ENCODE assay signal across 29 cellular contexts in genomic region chr14:99138999-99139865, GRCh38.
"Had no signal": no experiment of that assay in that cellular context is flagged by ENCODE, and none has a peak within 500 bp of the region (broad histone marks: within the 10 kb centered on the region; RNA-seq: fewer than 3 reads in every experiment).

No MANE protein-coding gene starts in this region.

- H3K4me3 Mint-ChIP-seq: activated CD4-positive, alpha-beta memory T cell treated with anti-CD3 and anti-CD28 coated beads for 36 hours; activated naive CD4-positive, alpha-beta T cell treated with anti-CD3 and anti-CD28 coated beads for 36 hours; activated T-cell treated with anti-CD3 and anti-CD28 coated beads, Interleukin-2, amount 50 U/mL, for 72 hours; effector memory CD8-positive, alpha-beta T cell; immature natural killer cell; mesothelial cell of epicardium; naive B cell; neural crest cell; stimulated activated memory B cell treated with anti-CD40 and anti-IgM and Interleukin-4, amounts not matched to agents 10 μg/mL and 1 μg/mL and 100 μg/mL, for 72 hours; stimulated activated naive CD8-positive, alpha-beta T cell treated with anti-CD3 and anti-CD28 coated beads, Interleukin-15, amount 100 ng/mL, for 72 hours; T-helper 1 cell treated with Interleukin-12 subunit alpha and Interleukin-12 subunit beta and Interleukin-4 antibody, amounts not matched to agents 30 μg/mL and 1 μg/mL, for 36 hours had no signal

- H3K27me3 Mint-ChIP-seq: activated CD4-positive, alpha-beta memory T cell treated with anti-CD3 and anti-CD28 coated beads for 36 hours; effector memory CD8-positive, alpha-beta T cell; naive B cell; stimulated activated memory B cell treated with anti-CD40 and anti-IgM and Interleukin-4, amounts not matched to agents 10 μg/mL and 1 μg/mL and 100 μg/mL, for 72 hours; stimulated activated naive CD8-positive, alpha-beta T cell treated with anti-CD3 and anti-CD28 coated beads, Interleukin-15, amount 100 ng/mL, for 72 hours had no signal

- H3K4me1 ChIP-seq: right lobe of liver, transverse colon had no signal

- H3K36me3 ChIP-seq: brain microvascular endothelial cell, left lung, right lobe of liver, transverse colon had no signal

- H3K27ac Mint-ChIP-seq: activated CD4-positive, alpha-beta memory T cell treated with anti-CD3 and anti-CD28 coated beads for 36 hours; activated naive CD4-positive, alpha-beta T cell treated with anti-CD3 and anti-CD28 coated beads for 36 hours; activated T-cell treated with anti-CD3 and anti-CD28 coated beads, Interleukin-2, amount 50 U/mL, for 72 hours; mesothelial cell of epicardium; stimulated activated memory B cell treated with anti-CD40 and anti-IgM and Interleukin-4, amounts not matched to agents 10 μg/mL and 1 μg/mL and 100 μg/mL, for 72 hours; stimulated activated naive CD8-positive, alpha-beta T cell treated with anti-CD3 and anti-CD28 coated beads, Interleukin-15, amount 100 ng/mL, for 72 hours; T-helper 1 cell treated with Interleukin-12 subunit alpha and Interleukin-12 subunit beta and Interleukin-4 antibody, amounts not matched to agents 30 μg/mL and 1 μg/mL, for 36 hours had no signal

- H3K27me3 ChIP-seq: brain microvascular endothelial cell, left lung, right lobe of liver, transverse colon had no signal

- ATAC-seq: activated T-cell treated with anti-CD3 and anti-CD28 coated beads, Interleukin-2, amount 50 U/mL, for 72 hours; effector memory CD8-positive, alpha-beta T cell; left lung; right lobe of liver; stimulated activated memory B cell treated with anti-CD40 and anti-IgM and Interleukin-4, amounts not matched to agents 10 μg/mL and 1 μg/mL and 100 μg/mL, for 72 hours; stimulated activated naive CD8-positive, alpha-beta T cell treated with anti-CD3 and anti-CD28 coated beads, Interleukin-15, amount 100 ng/mL, for 72 hours had no signal

- DNase-seq: activated CD4-positive, alpha-beta memory T cell treated with anti-CD3 and anti-CD28 coated beads for 36 hours; activated CD4-positive, alpha-beta T cell treated with anti-CD3 and anti-CD28 coated beads for 48 hours; activated naive CD4-positive, alpha-beta T cell treated with anti-CD3 and anti-CD28 coated beads for 36 hours; activated T-cell treated with anti-CD3 and anti-CD28 coated beads, Interleukin-2, amount 50 U/mL, for 72 hours; amniotic stem cell; brain microvascular endothelial cell; effector memory CD8-positive, alpha-beta T cell; foreskin fibroblast; hypothalamus; immature natural killer cell; kidney glomerular epithelial cell; left lung; naive B cell; small intestine; stimulated activated CD4-positive, alpha-beta T cell treated with anti-CD3 and anti-CD28 coated beads, Interleukin-4, amount 100 ng/mL, for 4 hours; stimulated activated CD8-positive, alpha-beta memory T cell treated with anti-CD3 and anti-CD28 coated beads, Interleukin-4, amount 100 ng/mL, for 48 hours; stimulated activated naive CD8-positive, alpha-beta T cell treated with anti-CD3 and anti-CD28 coated beads, Interleukin-15, amount 100 ng/mL, for 72 hours; SW 1271; T-helper 9 cell; transverse colon had no signal

- H3K9me3 ChIP-seq: left lung, right lobe of liver, transverse colon had no signal

- H3K27ac ChIP-seq: brain microvascular endothelial cell, coronary artery, dorsolateral prefrontal cortex, right lobe of liver, SK-N-MC, transverse colon, VCaP had no signal

- H3K4me1 Mint-ChIP-seq: stimulated activated memory B cell treated with anti-CD40 and anti-IgM and Interleukin-4, amounts not matched to agents 10 μg/mL and 1 μg/mL and 100 μg/mL, for 72 hours had no signal

- H3K9me3 Mint-ChIP-seq: activated CD4-positive, alpha-beta memory T cell treated with anti-CD3 and anti-CD28 coated beads for 36 hours; activated naive CD4-positive, alpha-beta T cell treated with anti-CD3 and anti-CD28 coated beads for 36 hours; activated T-cell treated with anti-CD3 and anti-CD28 coated beads, Interleukin-2, amount 50 U/mL, for 72 hours; effector memory CD8-positive, alpha-beta T cell; immature natural killer cell; mesothelial cell of epicardium; neural crest cell; stimulated activated naive CD8-positive, alpha-beta T cell treated with anti-CD3 and anti-CD28 coated beads, Interleukin-15, amount 100 ng/mL, for 72 hours; T-helper 1 cell treated with Interleukin-12 subunit alpha and Interleukin-12 subunit beta and Interleukin-4 antibody, amounts not matched to agents 30 μg/mL and 1 μg/mL, for 36 hours had no signal

- H3K4me3 ChIP-seq: coronary artery, dorsolateral prefrontal cortex, left lung, right lobe of liver, SK-N-MC, transverse colon had no signal

- H3K36me3 Mint-ChIP-seq: activated CD4-positive, alpha-beta memory T cell treated with anti-CD3 and anti-CD28 coated beads for 36 hours; immature natural killer cell; mesothelial cell of epicardium; naive B cell; stimulated activated memory B cell treated with anti-CD40 and anti-IgM and Interleukin-4, amounts not matched to agents 10 μg/mL and 1 μg/mL and 100 μg/mL, for 72 hours had no signal
